1 cellular context compared by ENCODE assay signal in the genomic region with DNA sequence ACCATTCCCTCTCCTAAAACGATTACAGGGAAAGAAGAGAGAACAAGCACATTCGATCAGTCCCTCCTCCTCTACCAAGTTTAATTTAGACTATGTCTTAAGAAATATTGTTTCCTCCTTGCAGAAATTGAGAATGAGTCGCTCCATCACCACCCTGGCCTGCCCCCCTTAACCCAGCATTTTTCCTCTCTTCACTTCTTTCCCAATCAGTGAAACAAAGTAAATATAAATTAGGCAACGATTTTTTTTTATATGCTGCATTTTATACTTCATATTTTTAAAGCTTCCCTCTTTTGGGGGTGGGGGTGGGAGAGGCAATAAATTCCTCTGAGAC.
TF ChIP-seq lines count a peak whose summit lies in the region.

No MANE protein-coding gene starts in this region.

TF ChIP-seq in A549, 52 proteins besides CTCF, POLR2A, EP300 and RAD21:
- no peak for TF ChIP-seq TFCP2L1 (CRISPR knock-in tag; IDR thresholded peaks at IDR 0.05)
- no peak for TF ChIP-seq MAZ (IDR thresholded peaks at IDR 0.05; ENCODE audit: borderline replicate concordance, low read depth, low read length)
- 0 out of 2 replicates have a peak, but pooled peaks have one; percentile 58 for TF ChIP-seq JUNB (IDR thresholded peaks at IDR 0.05)
- TF ChIP-seq ZSCAN20 (CRISPR knock-in tag; IDR thresholded peaks at IDR 0.05) = no peak
- TF ChIP-seq, protein P1, sequence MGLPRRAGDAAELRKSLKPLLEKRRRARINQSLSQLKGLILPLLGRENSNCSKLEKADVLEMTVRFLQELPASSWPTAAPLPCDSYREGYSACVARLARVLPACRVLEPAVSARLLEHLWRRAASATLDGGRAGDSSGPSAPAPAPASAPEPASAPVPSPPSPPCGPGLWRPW (IDR thresholded peaks at IDR 0.05) = no peak
- TF ChIP-seq, protein P2, sequence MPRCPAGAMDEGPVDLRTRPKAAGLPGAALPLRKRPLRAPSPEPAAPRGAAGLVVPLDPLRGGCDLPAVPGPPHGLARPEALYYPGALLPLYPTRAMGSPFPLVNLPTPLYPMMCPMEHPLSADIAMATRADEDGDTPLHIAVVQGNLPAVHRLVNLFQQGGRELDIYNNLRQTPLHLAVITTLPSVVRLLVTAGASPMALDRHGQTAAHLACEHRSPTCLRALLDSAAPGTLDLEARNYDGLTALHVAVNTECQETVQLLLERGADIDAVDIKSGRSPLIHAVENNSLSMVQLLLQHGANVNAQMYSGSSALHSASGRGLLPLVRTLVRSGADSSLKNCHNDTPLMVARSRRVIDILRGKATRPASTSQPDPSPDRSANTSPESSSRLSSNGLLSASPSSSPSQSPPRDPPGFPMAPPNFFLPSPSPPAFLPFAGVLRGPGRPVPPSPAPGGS (IDR thresholded peaks at IDR 0.05) = 0 out of 3 replicates have a peak, but pooled peaks have one; percentile 7
- peak in 1 of 2 experiments; percentile 1; a peak in 1 of 4 replicates for TF ChIP-seq CEBPB (IDR thresholded peaks at IDR 0.05)
- no peak for TF ChIP-seq KDM1A (IDR thresholded peaks at IDR 0.05; ENCODE audit: low read depth)
- TF ChIP-seq RARB (CRISPR knock-in tag; IDR thresholded peaks at IDR 0.05) = no peak
- no peak for TF ChIP-seq CHD4 (IDR thresholded peaks at IDR 0.05; ENCODE audit: borderline replicate concordance)
- no peak for TF ChIP-seq RNF2 (IDR thresholded peaks at IDR 0.05; ENCODE audit: borderline replicate concordance, low read depth)
- TF ChIP-seq HOXB5 (CRISPR knock-in tag; IDR thresholded peaks at IDR 0.05) = no peak
- no peak for TF ChIP-seq TP53 (CRISPR knock-in tag; IDR thresholded peaks at IDR 0.05)
- no peak for TF ChIP-seq HOXA7 (CRISPR knock-in tag; IDR thresholded peaks at IDR 0.05)
- TF ChIP-seq ZFP36 (IDR thresholded peaks at IDR 0.05; ENCODE audit: borderline replicate concordance, partially characterized antibody) = no peak
- TF ChIP-seq HEYL (CRISPR knock-in tag; IDR thresholded peaks at IDR 0.05) = no peak
- TF ChIP-seq MAX (IDR thresholded peaks at IDR 0.05) = 0 out of 2 replicates have a peak, but pooled peaks have one; percentile 2
- no peak for TF ChIP-seq FOSL2 (IDR thresholded peaks at IDR 0.05)
- no peak for TF ChIP-seq FOSL2 (CRISPR knock-in tag; IDR thresholded peaks at IDR 0.05)
- TF ChIP-seq, protein P3, sequence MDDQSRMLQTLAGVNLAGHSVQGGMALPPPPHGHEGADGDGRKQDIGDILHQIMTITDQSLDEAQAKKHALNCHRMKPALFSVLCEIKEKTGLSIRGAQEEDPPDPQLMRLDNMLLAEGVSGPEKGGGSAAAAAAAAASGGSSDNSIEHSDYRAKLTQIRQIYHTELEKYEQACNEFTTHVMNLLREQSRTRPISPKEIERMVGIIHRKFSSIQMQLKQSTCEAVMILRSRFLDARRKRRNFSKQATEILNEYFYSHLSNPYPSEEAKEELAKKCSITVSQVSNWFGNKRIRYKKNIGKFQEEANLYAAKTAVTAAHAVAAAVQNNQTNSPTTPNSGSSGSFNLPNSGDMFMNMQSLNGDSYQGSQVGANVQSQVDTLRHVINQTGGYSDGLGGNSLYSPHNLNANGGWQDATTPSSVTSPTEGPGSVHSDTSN (IDR thresholded peaks at IDR 0.05) = no peak
- no peak for TF ChIP-seq HOXB13 (CRISPR knock-in tag; IDR thresholded peaks at IDR 0.05; ENCODE audit: low read depth)
- TF ChIP-seq CBX8 (IDR thresholded peaks at IDR 0.05) = no peak
- no peak for TF ChIP-seq REST (IDR thresholded peaks at IDR 0.05)
- TF ChIP-seq NPAS2 (CRISPR knock-in tag; IDR thresholded peaks at IDR 0.05; ENCODE audit: borderline replicate concordance) = no peak
- TF ChIP-seq PHF8 (IDR thresholded peaks at IDR 0.05; ENCODE audit: borderline replicate concordance, low read depth) = no peak
- TF ChIP-seq, protein P4, sequence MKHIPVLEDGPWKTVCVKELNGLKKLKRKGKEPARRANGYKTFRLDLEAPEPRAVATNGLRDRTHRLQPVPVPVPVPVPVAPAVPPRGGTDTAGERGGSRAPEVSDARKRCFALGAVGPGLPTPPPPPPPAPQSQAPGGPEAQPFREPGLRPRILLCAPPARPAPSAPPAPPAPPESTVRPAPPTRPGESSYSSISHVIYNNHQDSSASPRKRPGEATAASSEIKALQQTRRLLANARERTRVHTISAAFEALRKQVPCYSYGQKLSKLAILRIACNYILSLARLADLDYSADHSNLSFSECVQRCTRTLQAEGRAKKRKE (CRISPR knock-in tag; IDR thresholded peaks at IDR 0.05; ENCODE audit: low read depth) = no peak
- TF ChIP-seq EHF (CRISPR knock-in tag; IDR thresholded peaks at IDR 0.05) = no peak
- no peak for TF ChIP-seq ESRRA (IDR thresholded peaks at IDR 0.05; ENCODE audit: borderline replicate concordance, low read length)
- TF ChIP-seq FOXS1 (CRISPR knock-in tag; IDR thresholded peaks at IDR 0.05) = no peak
- no peak for TF ChIP-seq CBX2 (IDR thresholded peaks at IDR 0.05; ENCODE audit: borderline replicate concordance, low read depth)
- TF ChIP-seq MYC (IDR thresholded peaks at IDR 0.05; ENCODE audit: borderline replicate concordance, low read length) = no peak
- no peak for TF ChIP-seq SREBF2 (IDR thresholded peaks at IDR 0.05)
